In genomic region chr1:247103777-247104591, GRCh38 we compare ENCODE assay signal across 8 cellular contexts. TPM values are rescaled to one million over a fixed set of nuclear protein-coding genes. Genes with fewer than 3 reads are reported as not detected.
DNase-seq lines count a peak whose midpoint lies in the region; ATAC-seq lines count a peak whose summit lies in the region.

ZNF669 (minus strand) TSS chr1:247104356; CDS start chr1:247104199, 157 bp downstream.

- H3K9me3 ChIP-seq in BLaER1 treated with 17β-estradiol and CSF1 and Interleukin-3, amounts not matched to agents 10 nM and 100 nM (replicated peaks in 1 of 11): peaks cover 76 to 94% (median 91%) of the 10 kb centered on the region in 11 experiments

- H3K27me3 ChIP-seq in BLaER1 treated with 17β-estradiol and CSF1 and Interleukin-3, amounts not matched to agents 10 nM and 100 nM: peaks cover 0 to 22% (median 13%) of the 10 kb centered on the region in 11 experiments; a peak in 19 of 22 replicates

- peaks cover 5 to 16% (median 12%) of the 10 kb centered on the region in 10 experiments; a peak in 14 of 20 replicates for H3K4me1 ChIP-seq in BLaER1 treated with 17β-estradiol and CSF1 and Interleukin-3, amounts not matched to agents 10 nM and 100 nM

- peaks cover 37 to 44% (median 43%) of the 10 kb centered on the region in 11 experiments for H3K36me3 ChIP-seq in BLaER1 treated with 17β-estradiol and CSF1 and Interleukin-3, amounts not matched to agents 10 nM and 100 nM

- H4K20me1 ChIP-seq in BLaER1 treated with 17β-estradiol and CSF1 and Interleukin-3, amounts not matched to agents 10 nM and 100 nM: no peaks in the 10 kb centered on the region

- DNase-seq in NCI-H526 (lab: John Stamatoyannopoulos, UW) (peak; percentile 85 to 96), dedifferentiated amniotic fluid mesenchymal stem cell (ENCODE audit: extremely low spot score) (peak; percentile 96), left lobe of liver (ENCODE audit: low spot score) (peak; percentile 97)
- DNase-seq in activated CD4-positive, alpha-beta T cell treated with anti-CD3 and anti-CD28 coated beads for 48 hours: peak; percentile 96
- DNase-seq in stimulated activated CD4-positive, alpha-beta T cell treated with anti-CD3 and anti-CD28 coated beads, Interleukin-2, amount 100 ng/mL, for 24 hours: peak; percentile 94 to 95

- peak within 1 kb of the TSS; percentile 78 to 99 (median 91) for H3K4me3 ChIP-seq in BLaER1 treated with 17β-estradiol and CSF1 and Interleukin-3, amounts not matched to agents 10 nM and 100 nM

- ATAC-seq in GM19328 (IDR thresholded peaks at IDR 0.05; ENCODE audit: unreplicated experiment) (peak; percentile 100), HG03469 (IDR thresholded peaks at IDR 0.05; ENCODE audit: unreplicated experiment) (peak; percentile 98), left lobe of liver (peak; percentile 99)

- H3K9ac ChIP-seq in BLaER1 treated with 17β-estradiol and CSF1 and Interleukin-3, amounts not matched to agents 10 nM and 100 nM: peak within 1 kb of the TSS; percentile 89 to 97 (median 93)

- peak within 1 kb of the TSS; percentile 72 to 90 (median 78) for H3K4me2 ChIP-seq in BLaER1 treated with 17β-estradiol and CSF1 and Interleukin-3, amounts not matched to agents 10 nM and 100 nM

- peak within 1 kb of the TSS; percentile 86 to 95 (median 92) for H3K27ac ChIP-seq in BLaER1 treated with 17β-estradiol and CSF1 and Interleukin-3, amounts not matched to agents 10 nM and 100 nM

RNA-seq across cellular contexts. Expression of gene ZNF669, which starts in this region (rescaled TPM):
- total RNA-seq in left lobe of liver: 1.7 TPM

Comparison
In these comparisons a context has a peak if more than half of its experiments do, and no peak if none do; other contexts are left out.
1. Peak in every context shown above with its lines: DNase-seq, ATAC-seq, H3K4me3 ChIP-seq and H3K27ac ChIP-seq.